Comparison of ENCODE assay signal across 2 cellular contexts in genomic region chr6:134948142-134948541, GRCh38.
TF ChIP-seq lines count a peak whose summit lies in the region.

No MANE protein-coding gene starts in this region.

TF ChIP-seq in K562, 482 proteins besides CTCF, POLR2A, EP300 and RAD21:
- no peak for TF ChIP-seq TAF1 (IDR thresholded peaks at IDR 0.05; ENCODE audit: control insufficient read depth, extremely low read depth, insufficient read depth, low read length, severe bottlenecking)
- TF ChIP-seq CEBPB (tag; IDR thresholded peaks at IDR 0.05) = peak; percentile 50
- TF ChIP-seq CEBPG (CRISPR knock-in tag; IDR thresholded peaks at IDR 0.05) = no peak
- TF ChIP-seq CEBPG (tag; conservative IDR thresholded peaks at IDR 0.05 in 1 of 2, IDR thresholded peaks at IDR 0.05 in 1 of 2) = peak; percentile 21 to 62; a peak in 1 of 4 replicates

TF ChIP-seq in HepG2, 621 proteins besides CTCF, POLR2A, EP300 and RAD21:
- no peak for TF ChIP-seq ZNF235 (CRISPR knock-in tag; IDR thresholded peaks at IDR 0.05; ENCODE audit: borderline replicate concordance)
- no peak for TF ChIP-seq GZF1 (CRISPR knock-in tag; IDR thresholded peaks at IDR 0.05)
- no peak for TF ChIP-seq NFIC (IDR thresholded peaks at IDR 0.05; ENCODE audit: low read length)
- no peak for TF ChIP-seq ZNF83 (CRISPR knock-in tag; IDR thresholded peaks at IDR 0.05; ENCODE audit: borderline replicate concordance)
- peak; percentile 51; the same call in 1 of the 2 replicates for TF ChIP-seq CEBPB (IDR thresholded peaks at IDR 0.05; ENCODE audit: borderline replicate concordance, low read depth, low read length)
- TF ChIP-seq TOPORS (CRISPR knock-in tag; IDR thresholded peaks at IDR 0.05) = no peak
- TF ChIP-seq RFX5 (IDR thresholded peaks at IDR 0.05; ENCODE audit: low read depth, low read length) = no peak
- TF ChIP-seq ZNF781 (CRISPR knock-in tag; IDR thresholded peaks at IDR 0.05; ENCODE audit: borderline replicate concordance, not compliant biosample characterization) = no peak
- TF ChIP-seq ZNF792 (CRISPR knock-in tag; IDR thresholded peaks at IDR 0.05) = no peak
TF ChIP-seq in HepG2: peak in this region for 1.
